Comparison of ENCODE assay signal across 1 cellular context in genomic region chr3:50121416-50122032, GRCh38.
TF ChIP-seq lines count a peak whose summit lies in the region.

No MANE protein-coding gene starts in this region.

TF ChIP-seq in K562, 482 proteins besides CTCF, POLR2A, EP300 and RAD21 (continued from another document):
- 0 out of 2 replicates have a peak, but pooled peaks have one; percentile 30 for TF ChIP-seq ARID4B (CRISPR knock-in tag; IDR thresholded peaks at IDR 0.05)
- peak; percentile 45; the same call in 1 of the 2 replicates for TF ChIP-seq SUPT5H (IDR thresholded peaks at IDR 0.05)
- 0 out of 2 replicates have a peak, but pooled peaks have one; percentile 7 for TF ChIP-seq POLR2AphosphoS5 (IDR thresholded peaks at IDR 0.05; ENCODE audit: control insufficient read depth, insufficient read depth, low read depth, low read length)
- TF ChIP-seq YY1 (IDR thresholded peaks at IDR 0.05; ENCODE audit: borderline replicate concordance in 1 of 3, control insufficient read depth in 1 of 3, extremely low read depth in 1 of 3, insufficient read depth in 3 of 3, insufficient read length in 1 of 3, insufficient replicate concordance in 2 of 3, low read depth in 1 of 3, low read length in 2 of 3), result peak in 1 of 3 experiments; percentile 3
- no peak for TF ChIP-seq CGGBP1 (CRISPR knock-in tag; IDR thresholded peaks at IDR 0.05)
- peak; percentile 59 for TF ChIP-seq STAG1 (CRISPR knock-in tag; IDR thresholded peaks at IDR 0.05; ENCODE audit: borderline replicate concordance)
- peak; percentile 83 for TF ChIP-seq SMC3 (conservative IDR thresholded peaks at IDR 0.05; ENCODE audit: insufficient read depth, low read depth, low read length)
- peak; percentile 71 for TF ChIP-seq POLR2G (IDR thresholded peaks at IDR 0.05; ENCODE audit: low read depth, low read length)
- peak; percentile 47; the same call in 1 of the 2 replicates for TF ChIP-seq DEAF1 (CRISPR knock-in tag; IDR thresholded peaks at IDR 0.05)
- TF ChIP-seq TFAP4 (CRISPR knock-in tag; IDR thresholded peaks at IDR 0.05; ENCODE audit: borderline replicate concordance), result 0 out of 2 replicates have a peak, but pooled peaks have one; percentile 31
- peak; percentile 61 for TF ChIP-seq CTCFL (IDR thresholded peaks at IDR 0.05; ENCODE audit: borderline replicate concordance, insufficient read depth, low read depth, low read length, poor library complexity, severe bottlenecking)
- TF ChIP-seq ZNF217 (CRISPR knock-in tag; IDR thresholded peaks at IDR 0.05), result no peak
- peak; percentile 56; the same call in 1 of the 2 replicates for TF ChIP-seq POLR2AphosphoS2 (IDR thresholded peaks at IDR 0.05; ENCODE audit: low read length)
- TF ChIP-seq MAZ (CRISPR knock-in tag; conservative IDR thresholded peaks at IDR 0.05 in 1 of 2, IDR thresholded peaks at IDR 0.05 in 1 of 2), result 0 out of 4 replicates have a peak, but pooled peaks have one; percentile 26 to 29
- no peak for TF ChIP-seq ZBTB9 (CRISPR knock-in tag; IDR thresholded peaks at IDR 0.05)
- TF ChIP-seq CHD2 (IDR thresholded peaks at IDR 0.05; ENCODE audit: low read depth, low read length), result no peak
- 0 out of 2 replicates have a peak, but pooled peaks have one; percentile 6 for TF ChIP-seq PML (IDR thresholded peaks at IDR 0.05; ENCODE audit: low read length)
- no peak for TF ChIP-seq ZNF551 (CRISPR knock-in tag; IDR thresholded peaks at IDR 0.05)
- TF ChIP-seq ARID2 (IDR thresholded peaks at IDR 0.05), result peak; percentile 36; the same call in 1 of the 2 replicates
- peak; percentile 10 for TF ChIP-seq E2F8 (IDR thresholded peaks at IDR 0.05; ENCODE audit: low read depth, partially characterized antibody)
- 0 out of 2 replicates have a peak, but pooled peaks have one; percentile 23 for TF ChIP-seq PHB (CRISPR knock-in tag; IDR thresholded peaks at IDR 0.05)
- TF ChIP-seq CBX2 (IDR thresholded peaks at IDR 0.05; ENCODE audit: insufficient read depth, low read length, poor library complexity, severe bottlenecking), result no peak
